In genomic region chr2:179809606-179810005, GRCh38 we compare ENCODE assay signal across 29 cellular contexts. TPM values are rescaled to one million over a fixed set of nuclear protein-coding genes. Genes with fewer than 3 reads are reported as not detected.
"Had no signal": no experiment of that assay in that cellular context is flagged by ENCODE, and none has a peak within 500 bp of the region (broad histone marks: within the 10 kb centered on the region; RNA-seq: fewer than 3 reads in every experiment).

No MANE protein-coding gene starts in this region.

- H3K27me3 ChIP-seq: neural progenitor cell, pancreas, right lobe of liver, sigmoid colon, spleen, suprapubic skin, testis, tibial artery, transverse colon, upper lobe of right lung, uterus had no signal

- H3K4me3 ChIP-seq: neural progenitor cell, pancreas, prostate gland, right lobe of liver, sigmoid colon, smooth muscle cell, spleen, suprapubic skin, testis, tibial artery, transverse colon, upper lobe of right lung, uterus had no signal

- H3K27ac ChIP-seq: neural progenitor cell, pancreas, prostate gland, right lobe of liver, sigmoid colon, spleen, suprapubic skin, tibial artery, transverse colon, upper lobe of right lung, uterus had no signal

- H3K4me1 ChIP-seq: pancreas, prostate gland, right lobe of liver, sigmoid colon, spleen, suprapubic skin, testis, tibial artery, transverse colon, upper lobe of right lung, uterus had no signal

- DNase-seq: naive thymus-derived CD4-positive, alpha-beta T cell; natural killer cell; occipital lobe; pancreas; retina; right cardiac atrium; right lobe of liver; sigmoid colon; spleen; stimulated activated CD4-positive, alpha-beta T cell treated with anti-CD3 and anti-CD28 coated beads, Interleukin-12 subunit alpha, Interleukin-12 subunit beta, amount 100 ng/mL, for 4 hours; stimulated activated CD4-positive, alpha-beta T cell treated with anti-CD3 and anti-CD28 coated beads, Interleukin-1b, Interleukin-23, amount 100 ng/mL, for 48 hours; stimulated activated CD4-positive, alpha-beta T cell treated with anti-CD3 and anti-CD28 coated beads, Interleukin-4, amount 100 ng/mL, for 1 hour; stimulated activated CD4-positive, alpha-beta T cell treated with anti-CD3 and anti-CD28 coated beads, Interleukin-4, amount 100 ng/mL, for 4 hours; stimulated activated CD8-positive, alpha-beta memory T cell treated with anti-CD3 and anti-CD28 coated beads, Interleukin-4, amount 100 ng/mL, for 48 hours; stimulated activated naive CD4-positive, alpha-beta T cell; stimulated activated naive CD8-positive, alpha-beta T cell treated with anti-CD3 and anti-CD28 coated beads, Interleukin-15, amount 100 ng/mL, for 72 hours; stimulated activated naive CD8-positive, alpha-beta T cell treated with anti-CD3 and anti-CD28 coated beads, Interleukin-15, Interleukin-2, amounts not matched to agents 100 U/mL and 50 U/mL, for 24 hours; substantia nigra; testis; tibial artery; transverse colon; upper lobe of right lung; uterus had no signal

- H3K36me3 ChIP-seq: pancreas, prostate gland, right lobe of liver, sigmoid colon, spleen, suprapubic skin, tibial artery, transverse colon, upper lobe of right lung, uterus had no signal

- ATAC-seq: naive thymus-derived CD4-positive, alpha-beta T cell; natural killer cell; pancreas; right cardiac atrium; right lobe of liver; stimulated activated memory B cell treated with anti-CD40 and anti-IgM and Interleukin-4, amounts not matched to agents 10 μg/mL and 1 μg/mL and 100 μg/mL, for 72 hours; stimulated activated naive CD8-positive, alpha-beta T cell treated with anti-CD3 and anti-CD28 coated beads, Interleukin-15, amount 100 ng/mL, for 72 hours; stimulated activated naive CD8-positive, alpha-beta T cell treated with anti-CD3 and anti-CD28 coated beads, Interleukin-15, Interleukin-2, amounts not matched to agents 100 U/mL and 50 U/mL, for 24 hours; upper lobe of right lung had no signal

- H3K9ac ChIP-seq: neural progenitor cell had no signal

- H3K4me2 ChIP-seq: neural progenitor cell, smooth muscle cell had no signal

- H2AFZ ChIP-seq: neural progenitor cell had no signal

- H3K9me3 ChIP-seq: pancreas, prostate gland, right lobe of liver, testis, tibial artery, transverse colon, upper lobe of right lung, uterus had no signal

RNA-seq across cellular contexts. Expression of gene ZNF385B, which starts 51.8 kb away (rescaled TPM):
- total RNA-seq: naive thymus-derived CD4-positive, alpha-beta T cell; pulmonary artery endothelial cell had no signal
